In genomic region chr6:27139753-27140522, GRCh38 we compare ENCODE assay signal across 1 cellular context.
TF ChIP-seq lines count a peak whose summit lies in the region.

No MANE protein-coding gene starts in this region.

TF ChIP-seq in K562, 482 proteins besides CTCF, POLR2A, EP300 and RAD21 (continued from another document and continues in another):
- TF ChIP-seq RERE (CRISPR knock-in tag; IDR thresholded peaks at IDR 0.05; ENCODE audit: borderline replicate concordance) (0 out of 2 replicates have a peak, but pooled peaks have one; percentile 14), FOXM1 (IDR thresholded peaks at IDR 0.05; ENCODE audit: low read depth) (no peak), FOXM1 (CRISPR knock-in tag; IDR thresholded peaks at IDR 0.05; ENCODE audit: low read depth) (peak; percentile 68; the same call in 1 of the 2 replicates), TAF7 (tag; IDR thresholded peaks at IDR 0.05) (no peak), MAFF (IDR thresholded peaks at IDR 0.05; ENCODE audit: low read length) (peak; percentile 10; the same call in 1 of the 2 replicates), ATF2 (CRISPR knock-in tag; IDR thresholded peaks at IDR 0.05) (no peak), CHCHD3 (CRISPR knock-in tag; IDR thresholded peaks at IDR 0.05) (peak; percentile 97), NR3C1 (CRISPR knock-in tag; IDR thresholded peaks at IDR 0.05) (no peak), HLTF (IDR thresholded peaks at IDR 0.05) (no peak), HNRNPH1 (optimal IDR thresholded peaks at IDR 0.05; ENCODE audit: low read depth, low read length) (no peak), DDX20 (tag; IDR thresholded peaks at IDR 0.05; ENCODE audit: low read depth) (no peak), ZNF165 (CRISPR knock-in tag; IDR thresholded peaks at IDR 0.05; ENCODE audit: borderline replicate concordance) (no peak), MBD2 (IDR thresholded peaks at IDR 0.05; ENCODE audit: borderline replicate concordance, low read depth) (no peak), DMBX1 (CRISPR knock-in tag; IDR thresholded peaks at IDR 0.05; ENCODE audit: borderline replicate concordance) (no peak), ZNF354B (CRISPR knock-in tag; IDR thresholded peaks at IDR 0.05) (no peak), HMG20B (CRISPR knock-in tag; IDR thresholded peaks at IDR 0.05) (0 out of 2 replicates have a peak, but pooled peaks have one; percentile 33), ZNF655 (CRISPR knock-in tag; IDR thresholded peaks at IDR 0.05) (no peak), MEF2D (tag; conservative IDR thresholded peaks at IDR 0.05; ENCODE audit: low read depth) (no peak), THRA (IDR thresholded peaks at IDR 0.05) (no peak), EHMT2 (IDR thresholded peaks at IDR 0.05) (no peak), TAF9B (IDR thresholded peaks at IDR 0.05; ENCODE audit: partially characterized antibody) (no peak), ZNF668 (CRISPR knock-in tag; IDR thresholded peaks at IDR 0.05) (no peak), LARP7 (IDR thresholded peaks at IDR 0.05) (no peak), FOXP4 (CRISPR knock-in tag; IDR thresholded peaks at IDR 0.05; ENCODE audit: borderline replicate concordance) (peak; percentile 78; the same call in 1 of the 2 replicates), CSDE1 (IDR thresholded peaks at IDR 0.05) (no peak; a peak in 1 of 4 replicates), TARDBP (IDR thresholded peaks at IDR 0.05) (no peak), FOXK1 (CRISPR knock-in tag; IDR thresholded peaks at IDR 0.05; ENCODE audit: borderline replicate concordance) (0 out of 2 replicates have a peak, but pooled peaks have one; percentile 49), SNIP1 (IDR thresholded peaks at IDR 0.05; ENCODE audit: low read depth) (no peak), ESRRA (IDR thresholded peaks at IDR 0.05; ENCODE audit: borderline replicate concordance, low read depth) (peak; percentile 99), POLR2B (IDR thresholded peaks at IDR 0.05; ENCODE audit: low read depth, partially characterized antibody) (peak; percentile 32), KDM4B (IDR thresholded peaks at IDR 0.05; ENCODE audit: borderline replicate concordance in 2 of 2, low read depth in 1 of 2) (no peak), POLR3A (IDR thresholded peaks at IDR 0.05; ENCODE audit: borderline replicate concordance, extremely low read depth, insufficient read depth, insufficient read length) (no peak), PRDM10 (IDR thresholded peaks at IDR 0.05; ENCODE audit: partially characterized antibody) (no peak), BCLAF1 (IDR thresholded peaks at IDR 0.05; ENCODE audit: borderline replicate concordance in 1 of 2, control insufficient read depth in 1 of 2, low read depth in 2 of 2, low read length in 1 of 2) (peak in 1 of 2 experiments; percentile 88; a peak in 1 of 4 replicates), KDM2B (CRISPR knock-in tag; IDR thresholded peaks at IDR 0.05) (no peak), THAP12 (CRISPR knock-in tag; IDR thresholded peaks at IDR 0.05) (0 out of 2 replicates have a peak, but pooled peaks have one; percentile 38), MTF1 (CRISPR knock-in tag; IDR thresholded peaks at IDR 0.05; ENCODE audit: borderline replicate concordance) (no peak), SMARCC2 (IDR thresholded peaks at IDR 0.05; ENCODE audit: low read depth) (no peak), KLF6 (CRISPR knock-in tag; IDR thresholded peaks at IDR 0.05; ENCODE audit: borderline replicate concordance) (no peak), CHD1 (IDR thresholded peaks at IDR 0.05; ENCODE audit: low read length) (peak; percentile 39), ZNF785 (CRISPR knock-in tag; IDR thresholded peaks at IDR 0.05) (no peak), MIER1 (IDR thresholded peaks at IDR 0.05; ENCODE audit: low read depth) (no peak), TCF3 (CRISPR knock-in tag; IDR thresholded peaks at IDR 0.05) (no peak), SPI1 (IDR thresholded peaks at IDR 0.05; ENCODE audit: borderline replicate concordance, low read depth, low read length) (no peak)
